Comparison of ENCODE assay signal across 13 cellular contexts in the genomic region with DNA sequence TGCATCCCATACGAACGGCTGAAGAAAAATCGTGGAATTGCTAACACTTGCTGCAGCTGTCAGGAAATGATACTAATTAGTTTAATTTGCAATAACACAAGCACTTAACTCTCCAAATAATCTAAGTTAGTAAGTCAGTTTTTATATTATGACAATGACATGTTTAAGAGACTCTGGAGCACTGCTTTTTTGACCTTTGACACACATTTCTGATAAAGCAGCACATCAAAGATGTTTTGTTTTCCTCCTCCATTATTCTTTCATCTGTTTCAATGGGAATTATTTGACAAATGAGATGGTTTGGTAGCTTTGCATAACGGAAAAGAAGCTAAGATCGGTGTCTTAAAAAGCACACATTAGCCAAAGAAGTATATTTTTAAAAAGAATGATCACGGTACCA.
A peak's percentile ranks its signal among the peaks of the same experiment; 100 is the strongest.
DNase-seq lines count a peak whose midpoint lies in the region; ATAC-seq and TF ChIP-seq lines count a peak whose summit lies in the region.
"Had no signal": no experiment of that assay in that cellular context is flagged by ENCODE, and none has a peak within 500 bp of the region (broad histone marks: within the 10 kb centered on the region; RNA-seq: fewer than 3 reads in every experiment).

No MANE protein-coding gene starts in this region.

- no peaks in the 10 kb centered on the region for H3K36me3 ChIP-seq in ACC112 (ENCODE audit: insufficient read depth, low read length)
- H3K36me3 ChIP-seq in Loucy (ENCODE audit: insufficient read depth, low read length) = no peaks in the 10 kb centered on the region
- no peaks in the 10 kb centered on the region for H3K36me3 ChIP-seq in esophagus muscularis mucosa
- H3K36me3 ChIP-seq in neuron (ENCODE audit: insufficient read depth, low read length) = no peaks in the 10 kb centered on the region
- no peaks in the 10 kb centered on the region for H3K36me3 ChIP-seq in CD8-positive, alpha-beta memory T cell (ENCODE audit: insufficient read depth, low read length)

- CTCF ChIA-PET in CD8-positive, alpha-beta memory T cell (lab: Charles Lee) = no interaction called here

- no peaks in the 10 kb centered on the region for H3K36me3 Mint-ChIP-seq in CD8-positive, alpha-beta memory T cell

- H3K4me2 ChIP-seq in Loucy (ENCODE audit: low read depth, low read length, poor library complexity, severe bottlenecking) = no peak overlapping the region

- no peaks in the 10 kb centered on the region for H3K4me1 Mint-ChIP-seq in CD8-positive, alpha-beta memory T cell

- no peak for TF ChIP-seq EP300 in esophagus muscularis mucosa (IDR thresholded peaks at IDR 0.05)

- TF ChIP-seq POLR2A in esophagus muscularis mucosa (IDR thresholded peaks at IDR 0.05; ENCODE audit: low read depth) (no peak), erythroblast (IDR thresholded peaks at IDR 0.05; ENCODE audit: low read length) (no peak)

- peaks cover 0 to 3% (median 0%) of the 10 kb centered on the region in 5 donors for H3K9me3 Mint-ChIP-seq in CD8-positive, alpha-beta memory T cell

- H3K4me3 ChIP-seq in ACC112 (ENCODE audit: low read depth, low read length) = peak overlapping the region; percentile 68
- H3K4me3 ChIP-seq in Loucy (ENCODE audit: low read length, poor library complexity, severe bottlenecking) = no peak overlapping the region
- peak overlapping the region; percentile 39 to 50 (median 40) for H3K4me3 ChIP-seq in esophagus muscularis mucosa
- H3K4me3 ChIP-seq in neuron (ENCODE audit: low read length) = peak overlapping the region; percentile 27
- H3K4me3 ChIP-seq in CD8-positive, alpha-beta memory T cell (ENCODE audit: low read length) = no peak overlapping the region
- H3K4me3 ChIP-seq: lung had no signal

- H3K9ac ChIP-seq in Loucy (ENCODE audit: low read depth, low read length, poor library complexity, severe bottlenecking) = no peak overlapping the region

- H3K27me3 Mint-ChIP-seq in CD8-positive, alpha-beta memory T cell = peaks cover 0 to 15% of the 10 kb centered on the region in 2 donors

- 44% methylated on average over 6 of the region's 6 CpGs for WGBS in esophagus muscularis mucosa

- H3K4me1 ChIP-seq in ACC112 (ENCODE audit: control insufficient read depth, insufficient read depth, low read length, unreplicated experiment) (no peaks in the 10 kb centered on the region), Loucy (ENCODE audit: insufficient read depth, low read length, poor library complexity, severe bottlenecking) (no peaks in the 10 kb centered on the region), esophagus muscularis mucosa (peaks cover 0 to 13% (median 0%) of the 10 kb centered on the region in 4 donors), neuron (ENCODE audit: insufficient read depth, low read length) (peaks cover 6% of the 10 kb centered on the region)
- H3K4me1 ChIP-seq in CD8-positive, alpha-beta memory T cell (ENCODE audit: insufficient read depth, low read length) = no peaks in the 10 kb centered on the region

- H3K27ac ChIP-seq in ACC112 (ENCODE audit: low read depth, low read length) (no peak overlapping the region), esophagus muscularis mucosa (replicated peaks in 1 of 4) (no peak overlapping the region)
- H3K27ac ChIP-seq in CD8-positive, alpha-beta memory T cell (ENCODE audit: low read depth, low read length) = no peak overlapping the region
- H3K27ac ChIP-seq: C4-2B had no signal

- no peaks in the 10 kb centered on the region for H3K9me2 ChIP-seq in Loucy (replicated peaks; ENCODE audit: low read depth, low read length)

- H4K20me1 ChIP-seq in Loucy (ENCODE audit: insufficient read depth, low read length, poor library complexity, severe bottlenecking) = no peaks in the 10 kb centered on the region

- no peaks in the 10 kb centered on the region for H3K79me2 ChIP-seq in ACC112 (ENCODE audit: control insufficient read depth, insufficient read depth, low read length, unreplicated experiment)
- H3K79me2 ChIP-seq in Loucy (ENCODE audit: insufficient read depth, low read length) = no peaks in the 10 kb centered on the region

- no peaks in the 10 kb centered on the region for H3F3A ChIP-seq in Loucy (ENCODE audit: low read depth)

- no peak overlapping the region for H3K4me3 Mint-ChIP-seq in CD8-positive, alpha-beta memory T cell

- H3K27ac Mint-ChIP-seq in CD8-positive, alpha-beta memory T cell = no peak overlapping the region

- POLR2A ChIA-PET in CD8-positive, alpha-beta memory T cell (lab: Charles Lee) = no interaction called here

- intact Hi-C loops in esophagus muscularis mucosa (cut with DNase I) = no loop called here

- TF ChIP-seq CTCF in Loucy (conservative IDR thresholded peaks at IDR 0.05; ENCODE audit: low read length) (no peak), esophagus muscularis mucosa (IDR thresholded peaks at IDR 0.05) (no peak)

- ATAC-seq in HG03442 (IDR thresholded peaks at IDR 0.05; ENCODE audit: unreplicated experiment) = no peak

- H2AFZ ChIP-seq in ACC112 (ENCODE audit: low read length, unreplicated experiment) (peak overlapping the region; percentile 78), Loucy (ENCODE audit: low read length) (peak overlapping the region; percentile 22; the same call in 1 of the 2 replicates), neuron (ENCODE audit: low read depth, low read length) (peak overlapping the region; percentile 44)

- no peaks in the 10 kb centered on the region for H3K9me3 ChIP-seq in Loucy (ENCODE audit: insufficient read depth, low read depth, low read length)
- H3K9me3 ChIP-seq in esophagus muscularis mucosa = no peaks in the 10 kb centered on the region
- H3K9me3 ChIP-seq in neuron (ENCODE audit: low read length) = no peaks in the 10 kb centered on the region
- no peaks in the 10 kb centered on the region for H3K9me3 ChIP-seq in CD8-positive, alpha-beta memory T cell (ENCODE audit: low read length)

- DNase-seq in esophagus muscularis mucosa (ENCODE audit: extremely low spot score) (no peak), erythroblast (lab: John Stamatoyannopoulos, UW) (no peak), NCI-H1436 treated with DMSO at 0.1 percent for 48 hours (lab: John Stamatoyannopoulos, UW) (no peak)
- no peak for DNase-seq in CD8-positive, alpha-beta memory T cell
- DNase-seq: amygdala, NCI-H1436, T-helper 9 cell had no signal

- H3K27me3 ChIP-seq in ACC112 (ENCODE audit: insufficient read depth, low read length) (0 out of 2 replicates have a peak, but pooled peaks cover 4% of the 10 kb centered on the region), Loucy (ENCODE audit: insufficient read depth, low read length, poor library complexity, severe bottlenecking) (no peaks in the 10 kb centered on the region), esophagus muscularis mucosa (no peaks in the 10 kb centered on the region), neuron (ENCODE audit: insufficient read depth, low read length) (peaks cover 2% of the 10 kb centered on the region)
- H3K27me3 ChIP-seq in CD8-positive, alpha-beta memory T cell (ENCODE audit: insufficient read depth, low read length, poor library complexity, severe bottlenecking) = no peaks in the 10 kb centered on the region

Comparison
In these comparisons a context has a peak if more than half of its experiments do, and no peak if none do; other contexts are left out.
1. H2AFZ ChIP-seq: peak in every context shown above with its lines; median percentile 78 in ACC112; 44 in neuron; 22 in Loucy.
2. H3K4me3 ChIP-seq: peak in ACC112 (single experiment), esophagus muscularis mucosa (4 of 4) and neuron (single experiment); none in Loucy (single experiment) and CD8-positive, alpha-beta memory T cell (single experiment).